ENCODE assay signal across 23 cellular contexts in genomic region chr4:87116230-87116629, GRCh38.
DNase-seq lines count a peak whose midpoint lies in the region; ATAC-seq and TF ChIP-seq lines count a peak whose summit lies in the region.
"Had no signal": no experiment of that assay in that cellular context is flagged by ENCODE, and none has a peak within 500 bp of the region (broad histone marks: within the 10 kb centered on the region; RNA-seq: fewer than 3 reads in every experiment).

No MANE protein-coding gene starts in this region.

- WGBS in H9 (ENCODE audit: extremely low coverage, insufficient read length, low lambda C conversion rate) = no CpG with 5 or more reads among the region's 1 CpG

- H3K36me3 ChIP-seq in skeletal muscle tissue (ENCODE audit: control insufficient read depth in 3 of 3, insufficient read depth in 3 of 3, low read length in 3 of 3) = peaks cover 15 to 38% (median 34%) of the 10 kb centered on the region in 3 donors

- no peak overlapping the region for H3K4me3 Mint-ChIP-seq in H9
- H3K4me3 Mint-ChIP-seq: activated CD8-positive, alpha-beta T cell treated with anti-CD3 and anti-CD28 coated beads for 36 hours; activated T-cell treated with anti-CD3 and anti-CD28 coated beads, Interleukin-2, amount 50 U/mL, for 4 hours; effector memory CD8-positive, alpha-beta T cell; naive B cell had no signal

- peaks cover 25 to 67% (median 37%) of the 10 kb centered on the region in 3 experiments for H3K36me3 Mint-ChIP-seq in H9 (ENCODE audit: insufficient read depth in 1 of 3, low read depth in 3 of 3)

- H3K23me2 ChIP-seq in H9 (ENCODE audit: insufficient read length, low read depth, low read length, poor library complexity, severe bottlenecking) = peaks cover 1% of the 10 kb centered on the region

- no peak overlapping the region for H2BK120ac ChIP-seq in H9 (ENCODE audit: low read depth, low read length, poor library complexity, severe bottlenecking)

- no peaks in the 10 kb centered on the region for H3K9me3 Mint-ChIP-seq in H9
- H3K9me3 Mint-ChIP-seq: activated CD8-positive, alpha-beta T cell treated with anti-CD3 and anti-CD28 coated beads for 36 hours; activated T-cell treated with anti-CD3 and anti-CD28 coated beads, Interleukin-2, amount 50 U/mL, for 4 hours; effector memory CD8-positive, alpha-beta T cell; naive B cell had no signal

- H3K79me2 ChIP-seq in H9 (ENCODE audit: insufficient read depth, low read length) = no peaks in the 10 kb centered on the region; the same call in 1 of the 2 replicates

- no peak overlapping the region for H2AFZ ChIP-seq in H9 (ENCODE audit: low read length)

- DNase-seq in H9 = no peak
- peak; percentile 52 for DNase-seq in astrocyte of the spinal cord (ENCODE audit: low read depth, low spot score)
- DNase-seq in kidney glomerular epithelial cell (lab: John Stamatoyannopoulos, UW) = peak; percentile 36
- DNase-seq in NAMALWA (ENCODE audit: low spot score) = no peak
- DNase-seq: activated CD4-positive, alpha-beta T cell treated with anti-CD3 and anti-CD28 coated beads for 1 hour; activated CD8-positive, alpha-beta T cell treated with anti-CD3 and anti-CD28 coated beads for 36 hours; activated T-cell treated with anti-CD3 and anti-CD28 coated beads, Interleukin-2, amount 50 U/mL, for 4 hours; C1 segment of cervical spinal cord; effector memory CD8-positive, alpha-beta T cell; naive B cell; NCI-H446; occipital lobe; right cardiac atrium; stimulated activated naive CD8-positive, alpha-beta T cell treated with anti-CD3 and anti-CD28 coated beads, Interleukin-15, Interleukin-2, amounts not matched to agents 100 U/mL and 50 U/mL, for 24 hours; T-helper 1 cell; transverse colon had no signal

- TF ChIP-seq CTCF in H9 (conservative IDR thresholded peaks at IDR 0.05) (no peak), astrocyte of the spinal cord (IDR thresholded peaks at IDR 0.05; ENCODE audit: low read depth, low read length) (no peak)

- no peaks in the 10 kb centered on the region for H3K9me3 ChIP-seq in H9 (ENCODE audit: control insufficient read depth, low read depth, low read length)
- no peaks in the 10 kb centered on the region for H3K9me3 ChIP-seq in skeletal muscle tissue (ENCODE audit: control insufficient read depth in 3 of 3, low read length in 3 of 3)
- H3K9me3 ChIP-seq: breast epithelium, transverse colon had no signal

- no peak overlapping the region for H3K4me2 ChIP-seq in H9 (ENCODE audit: insufficient read depth, insufficient read length, low read length)

- ATAC-seq in HG03139 (IDR thresholded peaks at IDR 0.05; ENCODE audit: unreplicated experiment) = no peak
- ATAC-seq in HG02852 (IDR thresholded peaks at IDR 0.05; ENCODE audit: unreplicated experiment) = no peak
- ATAC-seq in GM18520 (IDR thresholded peaks at IDR 0.05; ENCODE audit: unreplicated experiment) = no peak
- ATAC-seq: activated CD8-positive, alpha-beta T cell treated with anti-CD3 and anti-CD28 coated beads for 36 hours; activated T-cell treated with anti-CD3 and anti-CD28 coated beads, Interleukin-2, amount 50 U/mL, for 4 hours; effector memory CD8-positive, alpha-beta T cell; HCT116; right cardiac atrium; stimulated activated naive CD8-positive, alpha-beta T cell treated with anti-CD3 and anti-CD28 coated beads, Interleukin-15, Interleukin-2, amounts not matched to agents 100 U/mL and 50 U/mL, for 24 hours had no signal

- no peaks in the 10 kb centered on the region for H3K27me3 ChIP-seq in H9 (ENCODE audit: insufficient read depth, low read length)
- H3K27me3 ChIP-seq in skeletal muscle tissue (ENCODE audit: control insufficient read depth in 3 of 3, insufficient read depth in 3 of 3, low read length in 3 of 3) = no peaks in the 10 kb centered on the region
- H3K27me3 ChIP-seq: breast epithelium, transverse colon had no signal

- no peaks in the 10 kb centered on the region for H4K20me1 ChIP-seq in H9 (ENCODE audit: control insufficient read depth, insufficient read depth, insufficient read length)

- H4K5ac ChIP-seq in H9 (ENCODE audit: insufficient read length, low read depth, low read length) = no peak overlapping the region

- H3K4me1 ChIP-seq in H9 (ENCODE audit: insufficient read depth, low read length) = no peaks in the 10 kb centered on the region
- peaks cover 44 to 53% (median 52%) of the 10 kb centered on the region in 3 donors for H3K4me1 ChIP-seq in skeletal muscle tissue (ENCODE audit: control insufficient read depth in 3 of 3, insufficient read depth in 3 of 3, low read length in 3 of 3)

- H2BK20ac ChIP-seq in H9 (ENCODE audit: low read depth, low read length, poor library complexity, severe bottlenecking) = no peak overlapping the region

- no peak overlapping the region for H3K4me3 ChIP-seq in astrocyte of the spinal cord (ENCODE audit: low read depth, low read length)
- no peak overlapping the region for H3K4me3 ChIP-seq in skeletal muscle tissue (ENCODE audit: low read length in 3 of 3)
- H3K4me3 ChIP-seq: breast epithelium, coronary artery, transverse colon had no signal

- no peak overlapping the region for H3K9ac ChIP-seq in H9 (ENCODE audit: extremely low read depth, insufficient read length, low read length)
- peak overlapping the region in 1 of 3 donors; percentile 14 for H3K9ac ChIP-seq in skeletal muscle tissue (ENCODE audit: low read depth in 1 of 3, low read length in 3 of 3)

- H3K27me3 Mint-ChIP-seq in H9 (ENCODE audit: low read depth) = no peaks in the 10 kb centered on the region; the same call in 1 of the 2 replicates
- H3K27me3 Mint-ChIP-seq: activated CD8-positive, alpha-beta T cell treated with anti-CD3 and anti-CD28 coated beads for 36 hours; effector memory CD8-positive, alpha-beta T cell; naive B cell had no signal

- H4K91ac ChIP-seq in H9 (ENCODE audit: insufficient read length, low read depth, low read length) = no peak overlapping the region

- no peak overlapping the region for H2BK15ac ChIP-seq in H9 (ENCODE audit: low read depth, low read length)

- in situ Hi-C loops in astrocyte of the spinal cord (cut with HindIII; ENCODE audit: low sequenced_read_pairs) = no loop called here

- H3K27ac Mint-ChIP-seq in H9 = peak overlapping the region in 2 of 3 experiments; percentile 20 to 83; a peak in 3 of 7 replicates
- H3K27ac Mint-ChIP-seq: activated CD8-positive, alpha-beta T cell treated with anti-CD3 and anti-CD28 coated beads for 36 hours; effector memory CD8-positive, alpha-beta T cell had no signal

- H2AK5ac ChIP-seq in H9 (ENCODE audit: insufficient read length, low read length) = no peak overlapping the region

- H2BK12ac ChIP-seq in H9 (ENCODE audit: insufficient read length, low read depth, low read length) = no peak overlapping the region

- no peak overlapping the region for H3K14ac ChIP-seq in H9 (ENCODE audit: insufficient read depth, low read length)

- no peak overlapping the region for H2BK5ac ChIP-seq in H9 (ENCODE audit: insufficient read length, low read length)

- H3K27ac ChIP-seq in H9 (ENCODE audit: insufficient read length, low read depth, low read length) (no peak overlapping the region), skeletal muscle tissue (ENCODE audit: low read depth, low read length) (peak overlapping the region; percentile 65)

- no peak overlapping the region for H3K18ac ChIP-seq in H9 (ENCODE audit: insufficient read length, low read depth, low read length)

- H3K4me1 Mint-ChIP-seq in H9 = peaks cover 25 to 27% of the 10 kb centered on the region in 2 experiments

- H3K79me1 ChIP-seq in H9 (ENCODE audit: insufficient read depth, low read depth, low read length, poor library complexity, severe bottlenecking) = no peaks in the 10 kb centered on the region

- H3T11ph ChIP-seq in H9 (ENCODE audit: low read length) = no peak overlapping the region

- H3K56ac ChIP-seq in H9 (ENCODE audit: insufficient read length, low read depth, low read length) = no peak overlapping the region

- no peak overlapping the region for H4K8ac ChIP-seq in H9 (replicated peaks; ENCODE audit: insufficient read length, low read depth, low read length)

- H3K4ac ChIP-seq in H9 (ENCODE audit: low read depth, low read length) = no peak overlapping the region

- H3K23ac ChIP-seq in H9 (ENCODE audit: insufficient read length, low read depth, low read length) = no peak overlapping the region

Comparison
In these comparisons a context has a peak if more than half of its experiments do, and no peak if none do; other contexts are left out.
1. DNase-seq: peak in astrocyte of the spinal cord (single experiment) and kidney glomerular epithelial cell (single experiment); none in H9 (single experiment) and NAMALWA (single experiment).